ENCODE assay signal across 8 cellular contexts in the genomic region with DNA sequence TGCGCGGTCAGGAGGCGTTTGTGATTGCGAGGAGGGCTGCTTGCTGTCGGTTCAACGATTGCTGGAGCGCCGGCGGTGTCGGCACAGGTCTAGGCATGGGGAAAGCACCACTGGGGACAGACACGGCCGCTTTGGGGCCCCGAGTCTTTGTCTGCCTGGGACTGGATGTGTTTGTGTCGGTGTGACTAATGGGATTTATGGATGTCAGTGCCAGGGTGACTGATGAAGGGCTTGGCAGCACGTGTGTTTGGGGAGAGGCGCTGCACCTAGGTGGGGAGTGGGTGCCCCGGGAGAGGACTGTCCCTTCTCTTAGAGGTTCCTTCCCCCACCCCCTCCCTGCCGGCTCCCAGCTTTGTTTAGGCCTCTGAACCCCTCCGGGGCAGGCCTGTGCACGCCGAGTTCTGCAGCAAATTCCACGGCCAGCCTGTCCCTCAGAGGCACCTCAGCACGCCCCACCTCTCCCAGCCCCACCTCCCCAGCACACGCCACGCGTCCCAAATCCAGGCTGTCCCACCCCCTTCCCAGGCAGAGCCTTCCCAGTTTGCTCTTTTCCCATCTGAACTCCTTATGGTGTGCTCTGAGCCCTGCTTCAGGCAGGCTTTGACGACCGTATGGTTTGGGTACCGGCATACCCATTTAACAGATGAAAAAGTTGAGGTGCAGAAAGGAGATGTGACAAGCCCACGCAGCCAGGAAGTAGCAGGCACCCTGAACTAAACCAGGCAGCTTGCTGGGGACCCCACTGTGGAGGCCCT. TPM values are rescaled to one million over a fixed set of nuclear protein-coding genes. Genes with fewer than 3 reads are reported as not detected.
DNase-seq lines count a peak whose midpoint lies in the region; ATAC-seq and TF ChIP-seq lines count a peak whose summit lies in the region.

No MANE protein-coding gene starts in this region.

- H4K20me1 ChIP-seq in hepatocyte (ENCODE audit: insufficient read depth, poor library complexity, severe bottlenecking): no peaks in the 10 kb centered on the region

- H3K4me3 Mint-ChIP-seq in activated T-helper 2 cell treated with anti-CD3 and anti-CD28 coated beads, Interferon-gamma antibody, Interleukin-2, Interleukin-4, amounts not matched to agents 10 μg/mL and 5 μg/mL and 100 μg/mL, durations not matched to agents 14 hours and 24 hours and 36 hours (ENCODE audit: low read depth): peak overlapping the region; percentile 0

- H3K9me3 ChIP-seq in AG04450 (ENCODE audit: control insufficient read depth, insufficient read depth, low read length) (peaks cover 9% of the 10 kb centered on the region), hepatocyte (ENCODE audit: low read depth) (no peaks in the 10 kb centered on the region)

- no peaks in the 10 kb centered on the region for H3K36me3 Mint-ChIP-seq in activated T-helper 2 cell treated with anti-CD3 and anti-CD28 coated beads, Interferon-gamma antibody, Interleukin-2, Interleukin-4, amounts not matched to agents 10 μg/mL and 5 μg/mL and 100 μg/mL, durations not matched to agents 14 hours and 24 hours and 36 hours (ENCODE audit: low read depth)

- H3K9me2 ChIP-seq in hepatocyte (replicated peaks; ENCODE audit: insufficient read depth): no peaks in the 10 kb centered on the region

- TF ChIP-seq CTCF in AG04450 (IDR thresholded peaks at IDR 0.05; ENCODE audit: low read depth, low read length): no peak
- TF ChIP-seq CTCF in hepatocyte (IDR thresholded peaks at IDR 0.05; ENCODE audit: poor library complexity): no peak

- H2AFZ ChIP-seq in hepatocyte: no peak overlapping the region

- CTCF ChIA-PET in AG04450 (lab: Charles Lee): interaction anchor here (1.1 kb wide), 1 partner anchor 190 kb away, joined by 5 read pairs; no protein-coding TSS in a partner anchor

- DNase-seq in AG04450 (ENCODE audit: low read depth, low spot score) (no peak), H7 (peak; percentile 68), hepatocyte (ENCODE audit: low spot score) (peak; percentile 80), skeletal muscle cell (ENCODE audit: low read depth) (no peak), RKO (ENCODE audit: low spot score) (no peak)
- no peak for DNase-seq in activated T-helper 2 cell treated with anti-CD3 and anti-CD28 coated beads, Interferon-gamma antibody, Interleukin-2, Interleukin-4, amounts not matched to agents 10 μg/mL and 5 μg/mL and 100 μg/mL, durations not matched to agents 14 hours and 24 hours and 36 hours (ENCODE audit: low spot score)

- H3K79me2 ChIP-seq in hepatocyte: peaks cover 89% of the 10 kb centered on the region

- H3K36me3 ChIP-seq in H7 (replicated peaks; ENCODE audit: control insufficient read depth, insufficient read depth, low read length) (no peaks in the 10 kb centered on the region; the same call in 1 of the 2 replicates), hepatocyte (replicated peaks; ENCODE audit: insufficient read depth, low read depth) (no peaks in the 10 kb centered on the region)

- intact Hi-C loops in activated T-helper 2 cell treated with anti-CD3 and anti-CD28 coated beads, Interferon-gamma antibody, Interleukin-2, Interleukin-4, amounts not matched to agents 10 μg/mL and 5 μg/mL and 100 μg/mL, durations not matched to agents 14 hours and 24 hours and 36 hours (cut with micrococcal nuclease): loop anchor here (1.0 kb wide), 1 partner anchor 10 kb away; no protein-coding TSS in a partner anchor

- H3K27me3 ChIP-seq in AG04450 (ENCODE audit: control insufficient read depth, insufficient read depth, low read length) (no peaks in the 10 kb centered on the region), H7 (ENCODE audit: control insufficient read depth, insufficient read depth, low read length) (peaks cover 39% of the 10 kb centered on the region), hepatocyte (no peaks in the 10 kb centered on the region)

- H3K4me1 Mint-ChIP-seq in activated T-helper 2 cell treated with anti-CD3 and anti-CD28 coated beads, Interferon-gamma antibody, Interleukin-2, Interleukin-4, amounts not matched to agents 10 μg/mL and 5 μg/mL and 100 μg/mL, durations not matched to agents 14 hours and 24 hours and 36 hours (ENCODE audit: low read depth): peaks cover 7% of the 10 kb centered on the region

- H3K9me3 Mint-ChIP-seq in activated T-helper 2 cell treated with anti-CD3 and anti-CD28 coated beads, Interferon-gamma antibody, Interleukin-2, Interleukin-4, amounts not matched to agents 10 μg/mL and 5 μg/mL and 100 μg/mL, durations not matched to agents 14 hours and 24 hours and 36 hours: peaks cover 8% of the 10 kb centered on the region

- H3K4me1 ChIP-seq in hepatocyte (ENCODE audit: insufficient read depth): peaks cover 8% of the 10 kb centered on the region

- ATAC-seq in HG03039 (IDR thresholded peaks at IDR 0.05; ENCODE audit: unreplicated experiment): no peak
- ATAC-seq in GM21390 (IDR thresholded peaks at IDR 0.05; ENCODE audit: unreplicated experiment): no peak

- POLR2A ChIA-PET in AG04450 (lab: Yijun Ruan, JAX): no interaction called here

- H3K27ac ChIP-seq in AG04450 (ENCODE audit: low read depth, low read length): peak overlapping the region; percentile 97
- H3K27ac ChIP-seq in hepatocyte: peak overlapping the region; percentile 99

- 10% methylated on average over 29 of the region's 30 CpGs for WGBS in hepatocyte (ENCODE audit: low lambda C conversion rate, missing lambda C conversion rate)

- peak overlapping the region; percentile 98 for H3K4me2 ChIP-seq in hepatocyte

- H3K4me3 ChIP-seq in AG04450 (ENCODE audit: low read depth, low read length): peak overlapping the region; percentile 86
- H3K4me3 ChIP-seq in H7 (ENCODE audit: insufficient read depth, low read depth, low read length): peak overlapping the region; percentile 74
- H3K4me3 ChIP-seq in hepatocyte: peak overlapping the region; percentile 93
- peak overlapping the region; percentile 96 for H3K4me3 ChIP-seq in skeletal muscle cell (ENCODE audit: low read depth, low read length)

- H3K27me3 Mint-ChIP-seq in activated T-helper 2 cell treated with anti-CD3 and anti-CD28 coated beads, Interferon-gamma antibody, Interleukin-2, Interleukin-4, amounts not matched to agents 10 μg/mL and 5 μg/mL and 100 μg/mL, durations not matched to agents 14 hours and 24 hours and 36 hours (ENCODE audit: low read depth): peaks cover 41% of the 10 kb centered on the region

- H3K27ac Mint-ChIP-seq in activated T-helper 2 cell treated with anti-CD3 and anti-CD28 coated beads, Interferon-gamma antibody, Interleukin-2, Interleukin-4, amounts not matched to agents 10 μg/mL and 5 μg/mL and 100 μg/mL, durations not matched to agents 14 hours and 24 hours and 36 hours: no peak overlapping the region

RNA-seq across cellular contexts. Expression of gene TNRC18, which starts 6.4 kb away (rescaled TPM):
- polyA plus RNA-seq in AG04450 (2011; rRNA removed): 13.4 and 15.6 TPM in 2 replicates
- polyA minus RNA-seq in AG04450 (2011; rRNA and poly(A)+ RNA removed): 46.9 and 47.3 TPM in 2 replicates
- 44.3 and 61.9 TPM in 2 replicates for total RNA-seq in H7 (2014; rRNA removed; shearing (Covaris generic))
- total RNA-seq in activated T-helper 2 cell treated with anti-CD3 and anti-CD28 coated beads, Interferon-gamma antibody, Interleukin-2, Interleukin-4, amounts not matched to agents 10 μg/mL and 5 μg/mL and 100 μg/mL, durations not matched to agents 14 hours and 24 hours and 36 hours: 47.3 and 52.7 TPM in 2 replicates
- total RNA-seq in hepatocyte: 28.2 and 52.8 TPM in 2 replicates
- 15.2 and 18.1 TPM in 2 replicates for polyA plus RNA-seq in hepatocyte

Comparison
In these comparisons a context has a peak if more than half of its experiments do, and no peak if none do; other contexts are left out.
1. DNase-seq: peak in H7 (single experiment) and hepatocyte (single experiment); none in AG04450 (single experiment), activated T-helper 2 cell treated with anti-CD3 and anti-CD28 coated beads, Interferon-gamma antibody, Interleukin-2, Interleukin-4, amounts not matched to agents 10 μg/mL and 5 μg/mL and 100 μg/mL, durations not matched to agents 14 hours and 24 hours and 36 hours (single experiment), skeletal muscle cell (single experiment) and RKO (single experiment).
2. Peak in every context shown above with its lines, with median percentiles within 50 percentile points of each other: H3K4me3 ChIP-seq.